9 cellular contexts compared by ENCODE assay signal in the genomic region with DNA sequence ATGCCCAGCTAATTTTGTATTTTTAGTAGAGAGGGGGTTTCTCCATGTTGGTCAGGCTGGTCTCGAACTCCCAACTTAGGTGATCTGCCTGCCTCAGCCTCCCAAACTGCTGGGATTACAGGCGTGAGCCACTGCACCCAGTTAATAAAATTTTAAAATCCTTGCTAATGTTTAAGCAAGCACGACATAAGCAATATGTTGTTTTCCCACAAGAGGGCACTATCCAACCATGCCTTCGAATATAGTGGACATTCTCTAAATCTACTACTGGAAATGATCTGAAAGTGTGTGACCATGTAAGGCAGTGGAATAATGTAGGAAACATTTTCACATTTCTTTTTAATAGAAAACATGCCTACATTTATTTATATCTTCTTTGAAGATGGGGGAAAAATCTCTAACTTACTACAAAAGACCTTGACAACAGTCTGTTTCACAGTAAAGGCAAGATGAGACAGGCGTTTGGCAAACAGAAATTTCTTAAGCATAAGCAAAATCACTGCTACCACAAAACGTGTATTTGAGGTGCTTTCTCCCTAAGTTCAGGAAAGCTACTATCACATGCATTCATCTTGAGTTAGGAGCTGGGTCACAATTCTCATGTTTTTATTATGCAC. TPM values are rescaled to one million over a fixed set of nuclear protein-coding genes. Genes with fewer than 3 reads are reported as not detected.
DNase-seq lines count a peak whose midpoint lies in the region; ATAC-seq and TF ChIP-seq lines count a peak whose summit lies in the region.
"Had no signal": no experiment of that assay in that cellular context is flagged by ENCODE, and none has a peak within 500 bp of the region (broad histone marks: within the 10 kb centered on the region; RNA-seq: fewer than 3 reads in every experiment).

No MANE protein-coding gene starts in this region.

- peaks cover 24% of the 10 kb centered on the region for H3K4me1 Mint-ChIP-seq in activated CD4-positive, alpha-beta T cell treated with anti-CD3 and anti-CD28 coated beads for 36 hours
- H3K4me1 Mint-ChIP-seq in activated CD8-positive, alpha-beta T cell treated with anti-CD3 and anti-CD28 coated beads for 36 hours (ENCODE audit: low read depth), result peaks cover 39% of the 10 kb centered on the region

- CTCF ChIA-PET in activated CD4-positive, alpha-beta T cell treated with anti-CD3 and anti-CD28 coated beads for 36 hours (lab: Charles Lee), result interaction anchor here (0.6 to 3.3 kb wide), 21 partner anchors 8 to 131 kb away, joined by 3 to 19 read pairs (median 4); no protein-coding TSS in a partner anchor
- CTCF ChIA-PET in activated CD8-positive, alpha-beta T cell treated with anti-CD3 and anti-CD28 coated beads for 36 hours (lab: Charles Lee), result interaction anchor here (0.6 to 3.4 kb wide), 30 partner anchors 8 to 144 kb away, joined by 3 to 28 read pairs (median 4); no protein-coding TSS in a partner anchor

- H3K36me3 Mint-ChIP-seq in activated CD4-positive, alpha-beta T cell treated with anti-CD3 and anti-CD28 coated beads for 36 hours (ENCODE audit: low read depth), result peaks cover 23% of the 10 kb centered on the region
- peaks cover 18% of the 10 kb centered on the region for H3K36me3 Mint-ChIP-seq in activated CD8-positive, alpha-beta T cell treated with anti-CD3 and anti-CD28 coated beads for 36 hours (ENCODE audit: low read depth)

- intact Hi-C loops in activated CD4-positive, alpha-beta T cell treated with anti-CD3 and anti-CD28 coated beads for 36 hours (cut with DNase I, micrococcal nuclease), result loop anchor here (1.0 to 10.0 kb wide), 3 partner anchors 36 to 714 kb away; partner anchors contain the start of gene PITPNB (in 1 of the 2)
- intact Hi-C loops in activated CD8-positive, alpha-beta T cell treated with anti-CD3 and anti-CD28 coated beads for 36 hours (cut with micrococcal nuclease), result no loop called here
- intact Hi-C loops in head of caudate nucleus (cut with DNase I), result loop anchor here (5.0 kb wide), 1 partner anchor 36 kb away; the partner anchor contains the start of gene PITPNB

- no peak overlapping the region for H3K4me3 Mint-ChIP-seq in activated CD4-positive, alpha-beta T cell treated with anti-CD3 and anti-CD28 coated beads for 36 hours
- H3K4me3 Mint-ChIP-seq in activated CD8-positive, alpha-beta T cell treated with anti-CD3 and anti-CD28 coated beads for 36 hours, result no peak overlapping the region
- H3K4me3 Mint-ChIP-seq: activated naive CD8-positive, alpha-beta T cell treated with anti-CD3 and anti-CD28 coated beads, Interleukin-2, amount 10 ng/mL, durations not matched to agents 7 days and 5 days had no signal

- no peak for ATAC-seq in activated CD4-positive, alpha-beta T cell treated with anti-CD3 and anti-CD28 coated beads for 36 hours
- ATAC-seq in activated CD8-positive, alpha-beta T cell treated with anti-CD3 and anti-CD28 coated beads for 36 hours, result no peak
- ATAC-seq in HG03095 (IDR thresholded peaks at IDR 0.05; ENCODE audit: unreplicated experiment), result no peak
- no peak for ATAC-seq in GM21723 (IDR thresholded peaks at IDR 0.05; ENCODE audit: unreplicated experiment)

- no peaks in the 10 kb centered on the region for H3K9me3 Mint-ChIP-seq in activated CD4-positive, alpha-beta T cell treated with anti-CD3 and anti-CD28 coated beads for 36 hours (ENCODE audit: low read depth)
- no peaks in the 10 kb centered on the region for H3K9me3 Mint-ChIP-seq in activated CD8-positive, alpha-beta T cell treated with anti-CD3 and anti-CD28 coated beads for 36 hours
- H3K9me3 Mint-ChIP-seq: activated naive CD8-positive, alpha-beta T cell treated with anti-CD3 and anti-CD28 coated beads, Interleukin-2, amount 10 ng/mL, durations not matched to agents 7 days and 5 days had no signal

- TF ChIP-seq CTCF in activated CD8-positive, alpha-beta T cell treated with anti-CD3 and anti-CD28 coated beads for 36 hours (IDR thresholded peaks at IDR 0.05), result peak; percentile 67

- H3K27ac Mint-ChIP-seq in activated CD4-positive, alpha-beta T cell treated with anti-CD3 and anti-CD28 coated beads for 36 hours, result no peak overlapping the region
- H3K27ac Mint-ChIP-seq in activated CD8-positive, alpha-beta T cell treated with anti-CD3 and anti-CD28 coated beads for 36 hours, result no peak overlapping the region
- H3K27ac Mint-ChIP-seq: activated naive CD8-positive, alpha-beta T cell treated with anti-CD3 and anti-CD28 coated beads, Interleukin-2, amount 10 ng/mL, durations not matched to agents 7 days and 5 days had no signal

- POLR2A ChIA-PET in activated CD4-positive, alpha-beta T cell treated with anti-CD3 and anti-CD28 coated beads for 36 hours (lab: Charles Lee), result no interaction called here
- POLR2A ChIA-PET in activated CD8-positive, alpha-beta T cell treated with anti-CD3 and anti-CD28 coated beads for 36 hours (lab: Charles Lee), result no interaction called here

- H3K27me3 Mint-ChIP-seq in activated CD4-positive, alpha-beta T cell treated with anti-CD3 and anti-CD28 coated beads for 36 hours, result no peaks in the 10 kb centered on the region
- no peaks in the 10 kb centered on the region for H3K27me3 Mint-ChIP-seq in activated CD8-positive, alpha-beta T cell treated with anti-CD3 and anti-CD28 coated beads for 36 hours
- H3K27me3 Mint-ChIP-seq: activated naive CD8-positive, alpha-beta T cell treated with anti-CD3 and anti-CD28 coated beads, Interleukin-2, amount 10 ng/mL, durations not matched to agents 7 days and 5 days had no signal

- peak; percentile 17 for DNase-seq in activated CD4-positive, alpha-beta T cell treated with anti-CD3 and anti-CD28 coated beads for 36 hours
- no peak for DNase-seq in activated CD4-positive, alpha-beta T cell treated with anti-CD3 and anti-CD28 coated beads, Interleukin-2, amount 50 U/mL, for 48 hours
- peak; percentile 6 for DNase-seq in NCI-H146 treated with DMSO at 0.1 percent for 48 hours (lab: John Stamatoyannopoulos, UW; ENCODE audit: unreplicated experiment)
- DNase-seq in activated CD8-positive, alpha-beta T cell treated with anti-CD3 and anti-CD28 coated beads for 36 hours, result peak; percentile 27
- DNase-seq in head of caudate nucleus, result peak in 28 of 42 donors; percentile 12 to 86 (median 61)
- DNase-seq in pons (ENCODE audit: low spot score), result peak; percentile 96
- DNase-seq: activated naive CD8-positive, alpha-beta T cell treated with anti-CD3 and anti-CD28 coated beads, Interleukin-2, amount 10 ng/mL, durations not matched to agents 7 days and 5 days had no signal

RNA-seq across cellular contexts. Expression of gene PITPNB, which starts 38.2 kb away (rescaled TPM):
- total RNA-seq in activated CD4-positive, alpha-beta T cell treated with anti-CD3 and anti-CD28 coated beads for 36 hours, result 100 to 1,000 TPM in 1 of 2 experiments, 10 to 100 TPM in 1; 96.5 to 111 TPM
- 10 to 100 TPM; 87.7 to 89.1 TPM for total RNA-seq in activated CD8-positive, alpha-beta T cell treated with anti-CD3 and anti-CD28 coated beads for 36 hours

Comparison
In these comparisons a context has a peak if more than half of its experiments do, and no peak if none do; other contexts are left out.
1. DNase-seq: peak in activated CD4-positive, alpha-beta T cell treated with anti-CD3 and anti-CD28 coated beads for 36 hours (single experiment), NCI-H146 treated with DMSO at 0.1 percent for 48 hours (single experiment), activated CD8-positive, alpha-beta T cell treated with anti-CD3 and anti-CD28 coated beads for 36 hours (single experiment), head of caudate nucleus (28 of 42) and pons (single experiment); none in activated CD4-positive, alpha-beta T cell treated with anti-CD3 and anti-CD28 coated beads, Interleukin-2, amount 50 U/mL, for 48 hours (0 of 2).